In the genomic region with DNA sequence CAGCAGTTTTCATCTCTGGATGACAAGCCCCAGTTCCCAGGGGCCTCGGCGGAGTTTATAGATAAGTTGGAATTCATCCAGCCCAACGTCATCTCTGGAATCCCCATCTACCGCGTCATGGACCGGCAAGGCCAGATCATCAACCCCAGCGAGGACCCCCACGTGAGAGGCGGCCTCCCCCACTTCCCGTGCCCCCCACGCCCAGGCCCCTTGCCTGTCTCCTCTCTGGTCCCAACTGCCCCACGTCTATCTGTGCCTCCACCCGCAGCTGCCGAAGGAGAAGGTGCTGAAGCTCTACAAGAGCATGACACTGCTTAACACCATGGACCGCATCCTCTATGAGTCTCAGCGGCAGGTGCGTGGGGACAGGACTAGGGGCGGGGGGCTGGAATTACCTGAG, we compare ENCODE assay signal across 20 cellular contexts. TPM values are rescaled to one million over a fixed set of nuclear protein-coding genes. Genes with fewer than 3 reads are reported as not detected.
DNase-seq lines count a peak whose midpoint lies in the region; ATAC-seq and TF ChIP-seq lines count a peak whose summit lies in the region.
"Had no signal": no experiment of that assay in that cellular context is flagged by ENCODE, and none has a peak within 500 bp of the region (broad histone marks: within the 10 kb centered on the region; RNA-seq: fewer than 3 reads in every experiment).

No MANE protein-coding gene starts in this region.

- intact Hi-C loops in left ventricle myocardium inferior (cut with micrococcal nuclease) (no loop called here), Right ventricle myocardium inferior (cut with DNase I) (no loop called here), lower lobe of right lung (cut with DNase I) (no loop called here)

- TF ChIP-seq POLR2A in upper lobe of left lung (IDR thresholded peaks at IDR 0.05), result no peak

- peaks cover 73% of the 10 kb centered on the region for H3K4me1 ChIP-seq in left ventricle myocardium inferior
- H3K4me1 ChIP-seq in lower lobe of right lung, result peaks cover 90% of the 10 kb centered on the region
- peaks cover 65 to 93% (median 79%) of the 10 kb centered on the region in 4 donors for H3K4me1 ChIP-seq in upper lobe of left lung
- H3K4me1 ChIP-seq: HAP-1 had no signal

- H3K36me3 ChIP-seq in left ventricle myocardium inferior, result peaks cover 32% of the 10 kb centered on the region
- peaks cover 50% of the 10 kb centered on the region for H3K36me3 ChIP-seq in lower lobe of right lung
- H3K36me3 ChIP-seq in upper lobe of left lung, result peaks cover 3 to 38% (median 22%) of the 10 kb centered on the region in 4 donors
- H3K36me3 ChIP-seq: HAP-1 had no signal

- no peak for ATAC-seq in Right ventricle myocardium inferior
- no peak for ATAC-seq in lower lobe of right lung
- ATAC-seq in upper lobe of left lung (ENCODE audit: low FRiP score in 2 of 2), result no peak
- no peak for ATAC-seq in HG02642 (IDR thresholded peaks at IDR 0.05; ENCODE audit: poor library complexity, unreplicated experiment)
- no peak for ATAC-seq in HG02623 (IDR thresholded peaks at IDR 0.05; ENCODE audit: unreplicated experiment)
- ATAC-seq: A549 had no signal

- TF ChIP-seq CTCF in left ventricle myocardium inferior (IDR thresholded peaks at IDR 0.05; ENCODE audit: borderline replicate concordance) (no peak), RWPE1 (conservative IDR thresholded peaks at IDR 0.05; ENCODE audit: low read depth) (no peak), lower lobe of right lung (IDR thresholded peaks at IDR 0.05) (no peak), upper lobe of left lung (IDR thresholded peaks at IDR 0.05) (no peak)

- CTCF ChIA-PET in RWPE1 (lab: Yijun Ruan, JAX), result no interaction called here

- WGBS in upper lobe of left lung, 2 donors, result 87 to 92% methylated on average over 15 to 18 of the region's 18 CpGs

- H3K27ac ChIP-seq in left ventricle myocardium inferior (replicated peaks), result peak overlapping the region; percentile 87
- H3K27ac ChIP-seq in RWPE1, result peak overlapping the region; percentile 79
- H3K27ac ChIP-seq in lower lobe of right lung, result peak overlapping the region; percentile 78
- peak overlapping the region; percentile 81 to 92 (median 84) for H3K27ac ChIP-seq in upper lobe of left lung
- H3K27ac ChIP-seq: A549, PC-9, SK-N-MC had no signal

- TF ChIP-seq EP300 in upper lobe of left lung (IDR thresholded peaks at IDR 0.05), result no peak

- H3K27me3 ChIP-seq in left ventricle myocardium inferior (ENCODE audit: low read depth) (no peaks in the 10 kb centered on the region), lower lobe of right lung (ENCODE audit: low read depth) (no peaks in the 10 kb centered on the region), upper lobe of left lung (no peaks in the 10 kb centered on the region)

- no peak for DNase-seq in left ventricle myocardium inferior
- no peak for DNase-seq in Right ventricle myocardium inferior (ENCODE audit: missing footprints)
- DNase-seq in RWPE1 (ENCODE audit: low spot score), result no peak
- no peak for DNase-seq in lower lobe of right lung
- DNase-seq in upper lobe of left lung, result no peak
- DNase-seq in SKM-1 (lab: John Stamatoyannopoulos, UW; ENCODE audit: unreplicated experiment), result no peak
- DNase-seq: COR-L47, DMS153, NCI-H1436, NCI-H2029, NCI-H2171 treated with DMSO at 0.1 percent for 48 hours, NCI-H774, PC-9, Right ventricle myocardium superior had no signal

- H3K4me3 ChIP-seq in left ventricle myocardium inferior (no peak overlapping the region), lower lobe of right lung (no peak overlapping the region), upper lobe of left lung (no peak overlapping the region)
- H3K4me3 ChIP-seq: A549, HAP-1, PC-9, SK-N-MC had no signal

- POLR2A ChIA-PET in RWPE1 (lab: Yijun Ruan, JAX; ENCODE audit: low non-redundant PET), result no interaction called here

- H3K9me3 ChIP-seq in left ventricle myocardium inferior (replicated peaks) (no peaks in the 10 kb centered on the region), lower lobe of right lung (no peaks in the 10 kb centered on the region), upper lobe of left lung (no peaks in the 10 kb centered on the region)
- H3K9me3 ChIP-seq: A549, HAP-1 had no signal

RNA-seq across cellular contexts. Expression of a gene that starts 13.0 kb away (rescaled TPM):
- total RNA-seq in left ventricle myocardium inferior, result 51.0 TPM
- 44.9 TPM for total RNA-seq in Right ventricle myocardium inferior
- total RNA-seq in lower lobe of right lung, result 13.4 TPM
- 10 to 100 TPM; 28.4 to 71.7 (median 63.3) TPM for total RNA-seq in upper lobe of left lung

RNA-seq across cellular contexts. Expression of a gene that starts 13.5 kb away (rescaled TPM):
- total RNA-seq in left ventricle myocardium inferior (17.4 TPM), Right ventricle myocardium inferior (17.1 TPM), lower lobe of right lung (13.2 TPM), upper lobe of left lung (10 to 100 TPM in 4 of 6 donors, 1 to 10 TPM in 1, under 1 TPM in 1; 0.89 to 18.4 (median 16.0) TPM)

RNA-seq across cellular contexts. Expression of a gene that starts 16.5 kb away (rescaled TPM):
- total RNA-seq in left ventricle myocardium inferior (10.3 TPM), Right ventricle myocardium inferior (8.3 TPM), lower lobe of right lung (22.5 TPM), upper lobe of left lung (10 to 100 TPM; 10.0 to 39.1 (median 23.4) TPM)
- total RNA-seq: NCI-H460, PC-9 had no signal

RNA-seq across cellular contexts. Expression of a gene that starts 29.1 kb away (rescaled TPM):
- total RNA-seq in left ventricle myocardium inferior (125 TPM), Right ventricle myocardium inferior (108 TPM), lower lobe of right lung (57.7 TPM), upper lobe of left lung (10 to 100 TPM; 28.9 to 63.1 (median 38.3) TPM)

RNA-seq across cellular contexts. Expression of a gene that starts 32.3 kb away (rescaled TPM):
- not detected for total RNA-seq in left ventricle myocardium inferior
- not detected for total RNA-seq in Right ventricle myocardium inferior
- not detected for total RNA-seq in lower lobe of right lung
- total RNA-seq in upper lobe of left lung, result not detected
- total RNA-seq: NCI-H460, PC-9, Right ventricle myocardium superior had no signal
